ENCODE assay signal across 18 cellular contexts in genomic region chr2:117555965-117556364, GRCh38.
"Had no signal": no experiment of that assay in that cellular context is flagged by ENCODE, and none has a peak within 500 bp of the region (broad histone marks: within the 10 kb centered on the region; RNA-seq: fewer than 3 reads in every experiment).

No MANE protein-coding gene starts in this region.

- H3K36me3 Mint-ChIP-seq: activated naive CD4-positive, alpha-beta T cell treated with anti-CD3 and anti-CD28 coated beads, Interleukin-2, amount 10 ng/mL, durations not matched to agents 7 days and 5 days had no signal

- H3K36me3 ChIP-seq: adrenal gland, heart right ventricle, pancreas, upper lobe of left lung had no signal

- H3K4me3 Mint-ChIP-seq: activated B cell treated with CpG ODN at 0.5 μM for 24 hours; activated naive CD4-positive, alpha-beta T cell treated with anti-CD3 and anti-CD28 coated beads, Interleukin-2, amount 10 ng/mL, durations not matched to agents 7 days and 5 days; activated T-helper 17 cell treated with anti-CD3 and anti-CD28 coated beads, Interleukin-2, amount 50 U/mL, for 72 hours; neural crest cell; stimulated activated naive CD8-positive, alpha-beta T cell treated with anti-CD3 and anti-CD28 coated beads, Interleukin-15, Interleukin-2, amounts not matched to agents 100 ng/mL and 50 ng/mL, for 24 hours had no signal

- H3K9me3 ChIP-seq: adrenal gland, heart right ventricle, pancreas, upper lobe of left lung had no signal

- H3K9me3 Mint-ChIP-seq: neural crest cell had no signal

- H3K4me1 ChIP-seq: adrenal gland, heart right ventricle, pancreas, upper lobe of left lung had no signal

- H3K27me3 Mint-ChIP-seq: activated B cell treated with CpG ODN at 0.5 μM for 24 hours; activated naive CD4-positive, alpha-beta T cell treated with anti-CD3 and anti-CD28 coated beads, Interleukin-2, amount 10 ng/mL, durations not matched to agents 7 days and 5 days; activated T-helper 17 cell treated with anti-CD3 and anti-CD28 coated beads, Interleukin-2, amount 50 U/mL, for 72 hours; stimulated activated naive CD8-positive, alpha-beta T cell treated with anti-CD3 and anti-CD28 coated beads, Interleukin-15, Interleukin-2, amounts not matched to agents 100 ng/mL and 50 ng/mL, for 24 hours had no signal

- DNase-seq: activated B cell treated with CpG ODN at 0.5 μM for 24 hours; activated CD4-positive, alpha-beta T cell treated with anti-CD3 and anti-CD28 coated beads, Interleukin-2, amount 50 U/mL, for 1 hour; activated naive CD4-positive, alpha-beta T cell treated with anti-CD3 and anti-CD28 coated beads, Interleukin-2, amount 10 ng/mL, durations not matched to agents 7 days and 5 days; activated T-cell treated with anti-CD3 and anti-CD28 coated beads for 4 hours; adrenal gland; caudate nucleus; effector CD8-positive, alpha-beta T cell; heart right ventricle; islet precursor cell; left ventricle myocardium superior; pancreas; retina; stimulated activated CD4-positive, alpha-beta T cell treated with anti-CD3 and anti-CD28 coated beads, Interleukin-4, amount 100 ng/mL, for 24 hours; upper lobe of left lung had no signal

- H3K4me1 Mint-ChIP-seq: activated B cell treated with CpG ODN at 0.5 μM for 24 hours; activated naive CD4-positive, alpha-beta T cell treated with anti-CD3 and anti-CD28 coated beads, Interleukin-2, amount 10 ng/mL, durations not matched to agents 7 days and 5 days; activated T-helper 17 cell treated with anti-CD3 and anti-CD28 coated beads, Interleukin-2, amount 50 U/mL, for 72 hours had no signal

- H3K27ac Mint-ChIP-seq: activated B cell treated with CpG ODN at 0.5 μM for 24 hours; activated naive CD4-positive, alpha-beta T cell treated with anti-CD3 and anti-CD28 coated beads, Interleukin-2, amount 10 ng/mL, durations not matched to agents 7 days and 5 days; activated T-helper 17 cell treated with anti-CD3 and anti-CD28 coated beads, Interleukin-2, amount 50 U/mL, for 72 hours; stimulated activated naive CD8-positive, alpha-beta T cell treated with anti-CD3 and anti-CD28 coated beads, Interleukin-15, Interleukin-2, amounts not matched to agents 100 ng/mL and 50 ng/mL, for 24 hours had no signal

- ATAC-seq: activated T-helper 17 cell treated with anti-CD3 and anti-CD28 coated beads, Interleukin-2, amount 50 U/mL, for 72 hours; heart right ventricle; left ventricle myocardium superior; pancreas had no signal

- H3K4me3 ChIP-seq: adrenal gland, coronary artery, heart right ventricle, pancreas, upper lobe of left lung had no signal
